Comparison of ENCODE assay signal across 22 cellular contexts in genomic region chr2:111126581-111126980, GRCh38.
"Had no signal": no experiment of that assay in that cellular context is flagged by ENCODE, and none has a peak within 500 bp of the region (broad histone marks: within the 10 kb centered on the region; RNA-seq: fewer than 3 reads in every experiment).

No MANE protein-coding gene starts in this region.

- H3K27ac ChIP-seq: cardiac muscle cell, epithelial cell of prostate, heart right ventricle, lower lobe of right lung, tibial artery had no signal

- H3K9me3 ChIP-seq: heart right ventricle, lower lobe of right lung, mucosa of descending colon, tibial artery had no signal

- H3K4me3 Mint-ChIP-seq: activated naive CD8-positive, alpha-beta T cell treated with anti-CD3 and anti-CD28 coated beads, Interleukin-2, amount 10 ng/mL, durations not matched to agents 7 days and 5 days; activated T-cell treated with anti-CD3 and anti-CD28 coated beads, Interleukin-2, amount 50 U/mL, for 24 hours; endodermal cell; T-cell had no signal

- H3K9me3 Mint-ChIP-seq: activated naive CD8-positive, alpha-beta T cell treated with anti-CD3 and anti-CD28 coated beads, Interleukin-2, amount 10 ng/mL, durations not matched to agents 7 days and 5 days; activated T-cell treated with anti-CD3 and anti-CD28 coated beads, Interleukin-2, amount 50 U/mL, for 24 hours; endodermal cell; T-cell had no signal

- DNase-seq: activated CD4-positive, alpha-beta T cell treated with anti-CD3 and anti-CD28 coated beads for 1 hour; activated CD8-positive, alpha-beta memory T cell treated with anti-CD3 and anti-CD28 coated beads for 24 hours; activated CD8-positive, alpha-beta memory T cell treated with anti-CD3 and anti-CD28 coated beads, Interleukin-2, amount 50 U/mL, for 4 hours; activated naive CD4-positive, alpha-beta T cell treated with Interleukin-2 at 50 U/mL for 16 hours; activated naive CD8-positive, alpha-beta T cell treated with anti-CD3 and anti-CD28 coated beads, Interleukin-2, amount 10 ng/mL, durations not matched to agents 7 days and 5 days; activated T-cell treated with anti-CD3 and anti-CD28 coated beads, Interleukin-2, amount 50 U/mL, for 24 hours; amygdala; cortex of kidney; endodermal cell; heart right ventricle; kidney; lower lobe of right lung; mesendoderm; mucosa of descending colon; stimulated activated CD4-positive, alpha-beta T cell treated with anti-CD3 and anti-CD28 coated beads, Interleukin-4, amount 100 ng/mL, for 1 hour; stimulated activated naive CD8-positive, alpha-beta T cell treated with anti-CD3 and anti-CD28 coated beads, Interleukin-15, Interleukin-2, amounts not matched to agents 100 U/mL and 50 U/mL, for 24 hours; T-cell; T-helper 9 cell; tibial artery had no signal

- H3K27me3 ChIP-seq: cardiac muscle cell, heart right ventricle, tibial artery had no signal

- H3K4me3 ChIP-seq: cardiac muscle cell, heart right ventricle, lower lobe of right lung, mucosa of descending colon, tibial artery had no signal

- FAIRE-seq: kidney had no signal

- H3K27ac Mint-ChIP-seq: activated naive CD8-positive, alpha-beta T cell treated with anti-CD3 and anti-CD28 coated beads, Interleukin-2, amount 10 ng/mL, durations not matched to agents 7 days and 5 days; activated T-cell treated with anti-CD3 and anti-CD28 coated beads, Interleukin-2, amount 50 U/mL, for 24 hours; endodermal cell had no signal

- ATAC-seq: heart right ventricle; left lobe of liver; lower lobe of right lung; mucosa of descending colon; stimulated activated naive CD8-positive, alpha-beta T cell treated with anti-CD3 and anti-CD28 coated beads, Interleukin-15, Interleukin-2, amounts not matched to agents 100 U/mL and 50 U/mL, for 24 hours; T-cell had no signal
